ENCODE assay signal across 8 cellular contexts in genomic region chr1:234963180-234963903, GRCh38.
DNase-seq lines count a peak whose midpoint lies in the region; ATAC-seq and TF ChIP-seq lines count a peak whose summit lies in the region.

No MANE protein-coding gene starts in this region.

- H3K4me2 ChIP-seq in OCI-LY3 (ENCODE audit: low read length) = peak overlapping the region; percentile 89

- H3K79me2 ChIP-seq in OCI-LY3 (ENCODE audit: low read length) = no peaks in the 10 kb centered on the region

- H3K36me3 Mint-ChIP-seq in activated T-cell treated with anti-CD3 and anti-CD28 coated beads, Interleukin-2, amount 50 U/mL, for 24 hours (ENCODE audit: low read depth) = peaks cover 4% of the 10 kb centered on the region

- intact Hi-C loops in posterior vena cava (cut with DNase I) = no loop called here
- intact Hi-C loops in upper lobe of right lung (cut with DNase I) = no loop called here

- H2AFZ ChIP-seq in OCI-LY3 (ENCODE audit: low read depth, low read length) = peak overlapping the region; percentile 3; the same call in 1 of the 2 replicates

- no peaks in the 10 kb centered on the region for H3K27me3 Mint-ChIP-seq in activated T-cell treated with anti-CD3 and anti-CD28 coated beads, Interleukin-2, amount 50 U/mL, for 24 hours

- H3K9me3 ChIP-seq in OCI-LY3 (ENCODE audit: insufficient read depth, low read length) (no peaks in the 10 kb centered on the region), upper lobe of right lung (no peaks in the 10 kb centered on the region)

- no peaks in the 10 kb centered on the region for H3K27me3 ChIP-seq in OCI-LY3 (ENCODE audit: low read depth, low read length)
- H3K27me3 ChIP-seq in upper lobe of right lung = no peaks in the 10 kb centered on the region

- H3K4me1 ChIP-seq in OCI-LY3 (ENCODE audit: low read length) (peaks cover 67% of the 10 kb centered on the region), upper lobe of right lung (peaks cover 65% of the 10 kb centered on the region)

- H3K4me3 Mint-ChIP-seq in activated T-cell treated with anti-CD3 and anti-CD28 coated beads, Interleukin-2, amount 50 U/mL, for 24 hours = peak overlapping the region; percentile 59

- TF ChIP-seq CTCF in OCI-LY3 (IDR thresholded peaks at IDR 0.05; ENCODE audit: low read depth, low read length) = no peak
- TF ChIP-seq CTCF in fibroblast of mammary gland (conservative IDR thresholded peaks at IDR 0.05; ENCODE audit: control insufficient read depth, insufficient read depth, low read depth, low read length) = no peak
- no peak for TF ChIP-seq CTCF in upper lobe of right lung (IDR thresholded peaks at IDR 0.05)

- H3K4me3 ChIP-seq in OCI-LY3 (ENCODE audit: low read length) = peak overlapping the region; percentile 66
- no peak overlapping the region for H3K4me3 ChIP-seq in fibroblast of mammary gland (ENCODE audit: control insufficient read depth, low read depth, low read length)
- H3K4me3 ChIP-seq in upper lobe of right lung = no peak overlapping the region

- TF ChIP-seq POLR2A in GM18505 (IDR thresholded peaks at IDR 0.05; ENCODE audit: borderline replicate concordance, extremely low read depth, insufficient read depth, insufficient read length) = no peak

- H3K27ac ChIP-seq in OCI-LY3 (ENCODE audit: low read length) (peak overlapping the region; percentile 92), upper lobe of right lung (peak overlapping the region; percentile 83)

- H3K9ac ChIP-seq in OCI-LY3 (ENCODE audit: low read length) = peak overlapping the region; percentile 78

- H3K36me3 ChIP-seq in OCI-LY3 (replicated peaks; ENCODE audit: low read depth, low read length) (no peaks in the 10 kb centered on the region), upper lobe of right lung (no peaks in the 10 kb centered on the region)

- H4K20me1 ChIP-seq in OCI-LY3 (ENCODE audit: insufficient read depth, low read length) = no peaks in the 10 kb centered on the region

- no peaks in the 10 kb centered on the region for H3K9me3 Mint-ChIP-seq in activated T-cell treated with anti-CD3 and anti-CD28 coated beads, Interleukin-2, amount 50 U/mL, for 24 hours

- peak; percentile 88 for DNase-seq in activated T-cell treated with anti-CD3 and anti-CD28 coated beads, Interleukin-2, amount 50 U/mL, for 24 hours
- peak; percentile 93 for DNase-seq in fibroblast of mammary gland (ENCODE audit: low read depth)
- DNase-seq in posterior vena cava (ENCODE audit: low spot score) = peak; percentile 96
- peak; percentile 92 for DNase-seq in upper lobe of right lung
- no peak for DNase-seq in 8988T

- peak; percentile 77 for ATAC-seq in GM18505 (IDR thresholded peaks at IDR 0.05; ENCODE audit: unreplicated experiment)
- ATAC-seq in HG02943 (IDR thresholded peaks at IDR 0.05; ENCODE audit: low read depth, unreplicated experiment) = peak; percentile 82
- ATAC-seq in upper lobe of right lung = peak; percentile 80

- peaks cover 70% of the 10 kb centered on the region for H3K4me1 Mint-ChIP-seq in activated T-cell treated with anti-CD3 and anti-CD28 coated beads, Interleukin-2, amount 50 U/mL, for 24 hours (ENCODE audit: low read depth)

- peak overlapping the region; percentile 93 for H3K27ac Mint-ChIP-seq in activated T-cell treated with anti-CD3 and anti-CD28 coated beads, Interleukin-2, amount 50 U/mL, for 24 hours
